20 cellular contexts compared by ENCODE assay signal in the genomic region with DNA sequence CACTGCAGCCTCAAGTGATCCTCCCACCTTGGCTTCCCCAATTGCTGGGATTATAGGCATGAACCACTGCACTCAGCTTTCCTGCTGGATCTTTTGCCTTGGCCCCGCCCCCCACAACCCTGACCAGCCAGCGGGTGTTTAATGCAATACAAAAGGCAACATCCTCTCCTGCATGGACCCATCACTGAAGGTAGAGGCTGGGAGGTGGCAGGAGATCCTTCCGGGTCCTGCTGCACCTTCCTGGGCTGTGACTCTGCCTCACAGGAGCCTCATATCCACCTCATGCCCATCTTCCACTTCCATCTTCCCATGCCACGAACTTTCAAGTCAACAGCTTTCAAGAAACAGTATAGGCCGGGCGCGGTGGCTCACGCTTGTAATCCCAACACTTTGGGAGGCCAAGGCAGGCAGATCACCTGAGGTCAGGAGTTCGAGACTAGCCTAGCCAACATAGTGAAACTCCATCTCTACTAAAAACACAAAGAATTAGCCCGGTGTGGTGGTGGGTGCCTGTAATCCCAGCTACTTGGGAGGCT. TPM values are rescaled to one million over a fixed set of nuclear protein-coding genes. Genes with fewer than 3 reads are reported as not detected.
DNase-seq lines count a peak whose midpoint lies in the region; ATAC-seq, FAIRE-seq and TF ChIP-seq lines count a peak whose summit lies in the region.
"Had no signal": no experiment of that assay in that cellular context is flagged by ENCODE, and none has a peak within 500 bp of the region (broad histone marks: within the 10 kb centered on the region; RNA-seq: fewer than 3 reads in every experiment).

No MANE protein-coding gene starts in this region.

- H3K27ac Mint-ChIP-seq in activated CD8-positive, alpha-beta memory T cell treated with anti-CD3 and anti-CD28 coated beads, Interleukin-2, amount 10 ng/mL, durations not matched to agents 7 days and 5 days = no peak overlapping the region

- no peak for FAIRE-seq in GM19239 (lab: Jason Lieb, UNC)
- FAIRE-seq: A204.1, HTR-8/SVneo, K562 had no signal

- no peaks in the 10 kb centered on the region for H3K9me3 ChIP-seq in lung (ENCODE audit: control insufficient read depth in 2 of 2, insufficient read depth in 1 of 2, low read length in 1 of 2)
- H3K9me3 ChIP-seq in stomach = peaks cover 0 to 4% (median 0%) of the 10 kb centered on the region in 4 donors

- no peak for TF ChIP-seq POLR2A in stomach (IDR thresholded peaks at IDR 0.05)

- no peak for TF ChIP-seq EP300 in stomach (IDR thresholded peaks at IDR 0.05)

- TF ChIP-seq CTCF in lung (IDR thresholded peaks at IDR 0.05; ENCODE audit: control extremely low read depth, extremely low read depth) (no peak), stomach (IDR thresholded peaks at IDR 0.05) (no peak)

- ATAC-seq in activated CD8-positive, alpha-beta memory T cell treated with anti-CD3 and anti-CD28 coated beads, Interleukin-2, amount 10 ng/mL, durations not matched to agents 7 days and 5 days = no peak
- no peak for ATAC-seq in lung (ENCODE audit: insufficient read depth, low FRiP score)
- ATAC-seq in HG03139 (IDR thresholded peaks at IDR 0.05; ENCODE audit: unreplicated experiment) = no peak
- ATAC-seq: HCT116, K562 had no signal

- CTCF ChIA-PET in activated CD8-positive, alpha-beta memory T cell treated with anti-CD3 and anti-CD28 coated beads, Interleukin-2, amount 10 ng/mL, durations not matched to agents 7 days and 5 days (lab: Charles Lee) = no interaction called here

- peaks cover 15% of the 10 kb centered on the region for H3K4me1 Mint-ChIP-seq in activated CD8-positive, alpha-beta memory T cell treated with anti-CD3 and anti-CD28 coated beads, Interleukin-2, amount 10 ng/mL, durations not matched to agents 7 days and 5 days

- intact Hi-C loops in stomach (cut with DNase I; ENCODE audit: low total_unique reads) = no loop called here

- 94 to 95% methylated on average over 10 of the region's 10 CpGs for WGBS in lung, 2 donors
- WGBS in stomach, 5 donors = 86 to 92% (median 91%) methylated on average over 10 of the region's 10 CpGs

- no peaks in the 10 kb centered on the region for H3K36me3 Mint-ChIP-seq in activated CD8-positive, alpha-beta memory T cell treated with anti-CD3 and anti-CD28 coated beads, Interleukin-2, amount 10 ng/mL, durations not matched to agents 7 days and 5 days

- peaks cover 44% of the 10 kb centered on the region for H3K27me3 Mint-ChIP-seq in activated CD8-positive, alpha-beta memory T cell treated with anti-CD3 and anti-CD28 coated beads, Interleukin-2, amount 10 ng/mL, durations not matched to agents 7 days and 5 days

- H3K36me3 ChIP-seq in lung (ENCODE audit: control insufficient read depth in 2 of 2, insufficient read depth in 2 of 2, low read length in 2 of 2) = no peaks in the 10 kb centered on the region
- H3K36me3 ChIP-seq in stomach = no peaks in the 10 kb centered on the region

- no peak overlapping the region for H3K4me3 Mint-ChIP-seq in activated CD8-positive, alpha-beta memory T cell treated with anti-CD3 and anti-CD28 coated beads, Interleukin-2, amount 10 ng/mL, durations not matched to agents 7 days and 5 days

- no peaks in the 10 kb centered on the region for H3K9me3 Mint-ChIP-seq in activated CD8-positive, alpha-beta memory T cell treated with anti-CD3 and anti-CD28 coated beads, Interleukin-2, amount 10 ng/mL, durations not matched to agents 7 days and 5 days (ENCODE audit: low read depth)

- H3K27ac ChIP-seq in lung (ENCODE audit: low read depth in 1 of 2, low read length in 1 of 2) (no peak overlapping the region), stomach (no peak overlapping the region)
- H3K27ac ChIP-seq: HL-60, PC-9 had no signal

- no peak overlapping the region for H3K4me3 ChIP-seq in lung
- no peak overlapping the region for H3K4me3 ChIP-seq in stomach
- H3K4me3 ChIP-seq: K562, PC-9 had no signal

- H3K4me1 ChIP-seq in lung (ENCODE audit: control insufficient read depth in 2 of 2, insufficient read depth in 2 of 2, low read length in 2 of 2) (no peaks in the 10 kb centered on the region), stomach (no peaks in the 10 kb centered on the region)

- H3K27me3 ChIP-seq in lung (ENCODE audit: control insufficient read depth, insufficient read depth) = no peaks in the 10 kb centered on the region
- H3K27me3 ChIP-seq in stomach = peaks cover 0 to 54% (median 0%) of the 10 kb centered on the region in 3 donors

- DNase-seq in activated effector memory CD4-positive, alpha-beta T cell treated with anti-CD3 and anti-CD28 coated beads, Interleukin-2, amount 50 U/mL, for 16 hours = peak; percentile 37
- DNase-seq in activated effector memory CD4-positive, alpha-beta T cell treated with Interleukin-2 at 50 U/mL for 16 hours = no peak
- DNase-seq in activated CD8-positive, alpha-beta memory T cell treated with anti-CD3 and anti-CD28 coated beads, Interleukin-2, amount 10 ng/mL, durations not matched to agents 7 days and 5 days = peak; percentile 12
- peak; percentile 25 for DNase-seq in lung (ENCODE audit: low spot score)
- DNase-seq in stomach = peak; percentile 8
- DNase-seq in GM19239 (ENCODE audit: insufficient read length, low spot score) = no peak
- DNase-seq in NCI-H1048 (lab: John Stamatoyannopoulos, UW) = no peak
- DNase-seq: C1 segment of cervical spinal cord, GF-D8, NCI-H146, NCI-H2227 treated with DMSO at 0.1 percent for 48 hours, NCI-H524, PC-9 had no signal

RNA-seq across cellular contexts. Expression of a gene that starts 11.7 kb away (rescaled TPM):
- under 1 TPM; 0.30 to 0.50 TPM for total RNA-seq in activated CD8-positive, alpha-beta memory T cell treated with anti-CD3 and anti-CD28 coated beads, Interleukin-2, amount 10 ng/mL, durations not matched to agents 7 days and 5 days
- total RNA-seq in lung (1 to 10 TPM; 5.5 to 8.6 TPM), stomach (10 to 100 TPM in 1 of 5 donors, 1 to 10 TPM in 4; 1.7 to 22.2 (median 4.3) TPM)
- polyA plus RNA-seq in lung (1 to 10 TPM; 2.6 to 4.3 TPM), stomach (1 to 10 TPM; 1.1 to 2.0 (median 1.1) TPM)
- total RNA-seq: SK-MEL-5 had no signal

RNA-seq across cellular contexts. Expression of a gene that starts 47.4 kb away (rescaled TPM):
- total RNA-seq in activated CD8-positive, alpha-beta memory T cell treated with anti-CD3 and anti-CD28 coated beads, Interleukin-2, amount 10 ng/mL, durations not matched to agents 7 days and 5 days = not detected
- total RNA-seq in lung (1 to 10 TPM in 1 of 2 donors, under 1 TPM in 1; 0.09 to 3.1 TPM), stomach (not detected)
- polyA plus RNA-seq in lung (1 to 10 TPM; 1.6 to 2.2 TPM), stomach (under 1 TPM in 2 of 3 donors, not detected in 1; 0.31 to 0.90 TPM)
- total RNA-seq: K562, SK-MEL-5 had no signal
- polyA plus RNA-seq: K562 had no signal

Comparison
In these comparisons a context has a peak if more than half of its experiments do, and no peak if none do; other contexts are left out.
1. DNase-seq: peak in activated effector memory CD4-positive, alpha-beta T cell treated with anti-CD3 and anti-CD28 coated beads, Interleukin-2, amount 50 U/mL, for 16 hours (single experiment), activated CD8-positive, alpha-beta memory T cell treated with anti-CD3 and anti-CD28 coated beads, Interleukin-2, amount 10 ng/mL, durations not matched to agents 7 days and 5 days (single experiment), lung (single experiment) and stomach (single experiment); none in activated effector memory CD4-positive, alpha-beta T cell treated with Interleukin-2 at 50 U/mL for 16 hours (single experiment), GM19239 (single experiment) and NCI-H1048 (single experiment).